In genomic region chr19:18298601-18299000, GRCh38 we compare ENCODE assay signal across 24 cellular contexts. TPM values are rescaled to one million over a fixed set of nuclear protein-coding genes. Genes with fewer than 3 reads are reported as not detected.
DNase-seq lines count a peak whose midpoint lies in the region; ATAC-seq and TF ChIP-seq lines count a peak whose summit lies in the region.
"Had no signal": no experiment of that assay in that cellular context is flagged by ENCODE, and none has a peak within 500 bp of the region (broad histone marks: within the 10 kb centered on the region; RNA-seq: fewer than 3 reads in every experiment).

No MANE protein-coding gene starts in this region.

- H3K4me3 ChIP-seq in skeletal muscle tissue (ENCODE audit: low read length in 3 of 3) (no peak overlapping the region), brain microvascular endothelial cell (ENCODE audit: low read depth, low read length) (no peak overlapping the region)
- H3K4me3 ChIP-seq: adrenal gland, BLaER1, dorsolateral prefrontal cortex, uterus had no signal

- H3K27me3 ChIP-seq in skeletal muscle tissue (ENCODE audit: control insufficient read depth in 3 of 3, insufficient read depth in 3 of 3, low read length in 3 of 3) (no peaks in the 10 kb centered on the region), brain microvascular endothelial cell (replicated peaks) (no peaks in the 10 kb centered on the region)
- H3K27me3 ChIP-seq: adrenal gland, BLaER1, dorsolateral prefrontal cortex, uterus had no signal

- ATAC-seq in activated naive CD8-positive, alpha-beta T cell treated with anti-CD3 and anti-CD28 coated beads, Interleukin-2, amount 50 U/mL, for 24 hours = peak; percentile 70
- ATAC-seq: naive thymus-derived CD4-positive, alpha-beta T cell had no signal

- intact Hi-C loops in activated CD4-positive, alpha-beta T cell treated with anti-CD3 and anti-CD28 coated beads, Interleukin-2, amount 10 ng/mL, durations not matched to agents 24 days and 14 days (cut with micrococcal nuclease) = loop anchor here (10.0 kb wide), 1 partner anchor 294 kb away; the partner anchor contains the start of gene ARRDC2

- no peak for DNase-seq in activated CD4-positive, alpha-beta T cell treated with anti-CD3 and anti-CD28 coated beads, Interleukin-2, amount 10 ng/mL, durations not matched to agents 24 days and 14 days
- DNase-seq in activated CD4-positive, alpha-beta T cell treated with anti-CD3 and anti-CD28 coated beads for 1 hour = no peak
- DNase-seq in RWPE1 (ENCODE audit: low spot score) = no peak
- DNase-seq in activated naive CD8-positive, alpha-beta T cell treated with anti-CD3 and anti-CD28 coated beads, Interleukin-2, amount 50 U/mL, for 24 hours = peak; percentile 2
- DNase-seq in brain microvascular endothelial cell = no peak
- DNase-seq in KBM-7 = no peak
- no peak for DNase-seq in NCI-H187 (lab: John Stamatoyannopoulos, UW)
- DNase-seq: activated CD8-positive, alpha-beta memory T cell treated with anti-CD3 and anti-CD28 coated beads, Interleukin-2, amount 50 U/mL, for 48 hours; adrenal gland; dorsolateral prefrontal cortex; foreskin melanocyte; GOT3; Karpas-422; naive thymus-derived CD4-positive, alpha-beta T cell; NCI-H1105; NCI-H526; posterior cingulate gyrus; SHP77; stimulated activated CD4-positive, alpha-beta T cell treated with anti-CD3 and anti-CD28 coated beads, Interleukin-2, amount 100 ng/mL, for 24 hours; uterus had no signal

- peaks cover 54% of the 10 kb centered on the region for H3K4me1 Mint-ChIP-seq in activated CD4-positive, alpha-beta T cell treated with anti-CD3 and anti-CD28 coated beads, Interleukin-2, amount 10 ng/mL, durations not matched to agents 24 days and 14 days
- peaks cover 58% of the 10 kb centered on the region for H3K4me1 Mint-ChIP-seq in activated naive CD8-positive, alpha-beta T cell treated with anti-CD3 and anti-CD28 coated beads, Interleukin-2, amount 50 U/mL, for 24 hours

- peak overlapping the region; percentile 39 for H3K4me3 Mint-ChIP-seq in activated CD4-positive, alpha-beta T cell treated with anti-CD3 and anti-CD28 coated beads, Interleukin-2, amount 10 ng/mL, durations not matched to agents 24 days and 14 days
- no peak overlapping the region for H3K4me3 Mint-ChIP-seq in activated naive CD8-positive, alpha-beta T cell treated with anti-CD3 and anti-CD28 coated beads, Interleukin-2, amount 50 U/mL, for 24 hours
- H3K4me3 Mint-ChIP-seq: memory B cell had no signal

- CTCF ChIA-PET in RWPE1 (lab: Yijun Ruan, JAX) = no interaction called here

- peaks cover 31% of the 10 kb centered on the region for H3K36me3 Mint-ChIP-seq in activated CD4-positive, alpha-beta T cell treated with anti-CD3 and anti-CD28 coated beads, Interleukin-2, amount 10 ng/mL, durations not matched to agents 24 days and 14 days (ENCODE audit: low read depth)
- H3K36me3 Mint-ChIP-seq in activated naive CD8-positive, alpha-beta T cell treated with anti-CD3 and anti-CD28 coated beads, Interleukin-2, amount 50 U/mL, for 24 hours (ENCODE audit: low read depth) = peaks cover 16% of the 10 kb centered on the region

- H3K9ac ChIP-seq in skeletal muscle tissue (ENCODE audit: low read depth in 1 of 3, low read length in 3 of 3) = no peak overlapping the region
- H3K9ac ChIP-seq: BLaER1 had no signal

- no peaks in the 10 kb centered on the region for H3K36me3 ChIP-seq in skeletal muscle tissue (ENCODE audit: control insufficient read depth in 3 of 3, insufficient read depth in 3 of 3, low read length in 3 of 3)
- no peaks in the 10 kb centered on the region for H3K36me3 ChIP-seq in brain microvascular endothelial cell (replicated peaks)
- H3K36me3 ChIP-seq: adrenal gland, BLaER1, uterus had no signal

- no peaks in the 10 kb centered on the region for H3K27me3 Mint-ChIP-seq in activated CD4-positive, alpha-beta T cell treated with anti-CD3 and anti-CD28 coated beads, Interleukin-2, amount 10 ng/mL, durations not matched to agents 24 days and 14 days
- H3K27me3 Mint-ChIP-seq in activated naive CD8-positive, alpha-beta T cell treated with anti-CD3 and anti-CD28 coated beads, Interleukin-2, amount 50 U/mL, for 24 hours = no peaks in the 10 kb centered on the region
- H3K27me3 Mint-ChIP-seq: memory B cell; naive thymus-derived CD4-positive, alpha-beta T cell had no signal

- POLR2A ChIA-PET in RWPE1 (lab: Yijun Ruan, JAX; ENCODE audit: low non-redundant PET) = no interaction called here

- peak overlapping the region; percentile 97 for H3K27ac ChIP-seq in RWPE1
- H3K27ac ChIP-seq in skeletal muscle tissue (ENCODE audit: low read depth, low read length) = peak overlapping the region; percentile 37
- H3K27ac ChIP-seq in brain microvascular endothelial cell = no peak overlapping the region
- H3K27ac ChIP-seq: BLaER1, dorsolateral prefrontal cortex had no signal

- peaks cover 18 to 26% (median 25%) of the 10 kb centered on the region in 3 donors for H3K4me1 ChIP-seq in skeletal muscle tissue (ENCODE audit: control insufficient read depth in 3 of 3, insufficient read depth in 3 of 3, low read length in 3 of 3)

- peaks cover 15% of the 10 kb centered on the region for H3K9me3 Mint-ChIP-seq in activated CD4-positive, alpha-beta T cell treated with anti-CD3 and anti-CD28 coated beads, Interleukin-2, amount 10 ng/mL, durations not matched to agents 24 days and 14 days
- no peaks in the 10 kb centered on the region for H3K9me3 Mint-ChIP-seq in activated naive CD8-positive, alpha-beta T cell treated with anti-CD3 and anti-CD28 coated beads, Interleukin-2, amount 50 U/mL, for 24 hours

- H3K9me3 ChIP-seq in skeletal muscle tissue (ENCODE audit: control insufficient read depth in 3 of 3, low read length in 3 of 3) = no peaks in the 10 kb centered on the region
- H3K9me3 ChIP-seq: adrenal gland, BLaER1, uterus had no signal

- in situ Hi-C loops in brain microvascular endothelial cell (cut with HindIII; ENCODE audit: low pct_ligation_motif_present, low sequenced_read_pairs) (no loop called here), KBM-7 (cut with MboI; ENCODE audit: low pct_unique_long_range_greater_than_20kb, low sequenced_read_pairs) (no loop called here)

- TF ChIP-seq CTCF in RWPE1 (conservative IDR thresholded peaks at IDR 0.05; ENCODE audit: low read depth) = no peak
- no peak for TF ChIP-seq CTCF in brain microvascular endothelial cell (IDR thresholded peaks at IDR 0.05; ENCODE audit: low read depth, low read length, missing control alignments)

- peak overlapping the region; percentile 89 for H3K27ac Mint-ChIP-seq in activated CD4-positive, alpha-beta T cell treated with anti-CD3 and anti-CD28 coated beads, Interleukin-2, amount 10 ng/mL, durations not matched to agents 24 days and 14 days
- H3K27ac Mint-ChIP-seq in activated naive CD8-positive, alpha-beta T cell treated with anti-CD3 and anti-CD28 coated beads, Interleukin-2, amount 50 U/mL, for 24 hours = peak overlapping the region; percentile 60
- H3K27ac Mint-ChIP-seq: memory B cell had no signal

RNA-seq across cellular contexts. Expression of gene JUND, which starts 17.2 kb away (rescaled TPM):
- 382 and 413 TPM in 2 replicates for total RNA-seq in activated CD4-positive, alpha-beta T cell treated with anti-CD3 and anti-CD28 coated beads, Interleukin-2, amount 10 ng/mL, durations not matched to agents 24 days and 14 days
- 111 TPM for total RNA-seq in skeletal muscle tissue

RNA-seq across cellular contexts. Expression of gene LSM4, which starts 24.3 kb away (rescaled TPM):
- 217 and 225 TPM in 2 replicates for total RNA-seq in activated CD4-positive, alpha-beta T cell treated with anti-CD3 and anti-CD28 coated beads, Interleukin-2, amount 10 ng/mL, durations not matched to agents 24 days and 14 days
- total RNA-seq in skeletal muscle tissue = 119 TPM

RNA-seq across cellular contexts. Expression of gene IQCN, which starts 24.3 kb away (rescaled TPM):
- 2.3 and 3.0 TPM in 2 replicates for total RNA-seq in activated CD4-positive, alpha-beta T cell treated with anti-CD3 and anti-CD28 coated beads, Interleukin-2, amount 10 ng/mL, durations not matched to agents 24 days and 14 days
- total RNA-seq in skeletal muscle tissue = 0.52 TPM
- total RNA-seq: HT1080 had no signal

RNA-seq across cellular contexts. Expression of gene PGPEP1, which starts 41.8 kb away (rescaled TPM):
- total RNA-seq in activated CD4-positive, alpha-beta T cell treated with anti-CD3 and anti-CD28 coated beads, Interleukin-2, amount 10 ng/mL, durations not matched to agents 24 days and 14 days = 14.6 and 18.5 TPM in 2 replicates
- total RNA-seq in skeletal muscle tissue = 10.4 TPM
